ENCODE assay signal across 8 cellular contexts in the genomic region with DNA sequence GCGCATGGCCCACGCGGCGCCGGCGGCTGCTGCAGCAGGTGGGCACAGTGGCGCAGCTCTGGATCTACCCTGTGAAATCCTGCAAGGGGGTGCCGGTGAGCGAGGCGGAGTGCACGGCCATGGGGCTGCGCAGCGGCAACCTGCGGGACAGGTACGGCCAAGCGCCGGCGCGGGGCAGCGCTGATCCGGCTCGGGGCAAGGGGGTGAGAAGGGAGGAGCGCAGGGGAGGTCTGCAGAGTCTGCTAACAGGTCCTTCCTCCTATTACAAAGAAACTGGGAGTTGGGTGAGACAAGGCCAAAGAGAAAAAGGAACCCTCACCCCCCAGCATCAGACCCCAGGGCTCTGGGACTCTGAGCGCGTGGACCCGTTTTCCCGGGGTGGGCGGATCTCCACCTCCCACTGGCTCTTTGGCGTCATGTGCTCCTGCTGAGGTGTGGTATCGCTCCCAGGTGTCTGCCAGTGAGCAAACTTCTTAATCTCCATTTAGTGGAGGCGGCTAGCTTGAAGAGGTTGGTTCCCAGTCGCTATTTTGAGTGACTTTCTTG. TPM values are rescaled to one million over a fixed set of nuclear protein-coding genes. Genes with fewer than 3 reads are reported as not detected.
DNase-seq lines count a peak whose midpoint lies in the region; ATAC-seq and TF ChIP-seq lines count a peak whose summit lies in the region.

No MANE protein-coding gene starts in this region.

- ATAC-seq in GM18909 (IDR thresholded peaks at IDR 0.05; ENCODE audit: poor library complexity, unreplicated experiment) (peak; percentile 55), psoas muscle (peak in 2 of 4 donors; percentile 19 to 26)

- H3K27ac Mint-ChIP-seq in activated CD4-positive, alpha-beta T cell treated with anti-CD3 and anti-CD28 coated beads, Interleukin-2, amount 10 ng/mL, durations not matched to agents 7 days and 5 days = no peak overlapping the region

- H3K9me2 ChIP-seq in SK-N-SH = no peaks in the 10 kb centered on the region

- H3K27me3 ChIP-seq in SK-N-SH (ENCODE audit: insufficient read depth) (no peaks in the 10 kb centered on the region), left ventricle myocardium inferior (ENCODE audit: low read depth) (no peaks in the 10 kb centered on the region), psoas muscle (ENCODE audit: insufficient read depth in 3 of 3, low read length in 2 of 3) (no peaks in the 10 kb centered on the region)

- 45% methylated on average over 9 of the region's 32 CpGs for WGBS in SK-N-SH (ENCODE audit: low lambda C conversion rate)
- 13 to 17% (median 13%) methylated on average over 26 to 32 of the region's 32 CpGs for WGBS in psoas muscle, 3 donors

- H3K9me3 ChIP-seq in SK-N-SH (no peaks in the 10 kb centered on the region), left ventricle myocardium inferior (replicated peaks) (no peaks in the 10 kb centered on the region), psoas muscle (no peaks in the 10 kb centered on the region)

- H3K79me2 ChIP-seq in SK-N-SH (ENCODE audit: insufficient read depth) = no peaks in the 10 kb centered on the region

- H3K9ac ChIP-seq in SK-N-SH = peak overlapping the region; percentile 55; the same call in 1 of the 2 replicates

- H3F3A ChIP-seq in SK-N-SH (replicated peaks; ENCODE audit: insufficient read depth) = no peaks in the 10 kb centered on the region

- no peaks in the 10 kb centered on the region for H3K4me1 Mint-ChIP-seq in activated CD4-positive, alpha-beta T cell treated with anti-CD3 and anti-CD28 coated beads, Interleukin-2, amount 10 ng/mL, durations not matched to agents 7 days and 5 days

- POLR2A ChIA-PET in SK-N-SH (lab: Yijun Ruan, JAX) = interaction anchor here (0.5 to 1.4 kb wide), 8 partner anchors 11 to 747 kb away, joined by 3 to 5 read pairs (median 3); a partner anchor contains a TSS
- POLR2A ChIA-PET in activated CD4-positive, alpha-beta T cell treated with anti-CD3 and anti-CD28 coated beads, Interleukin-2, amount 10 ng/mL, durations not matched to agents 7 days and 5 days (lab: Charles Lee) = no interaction called here

- CTCF ChIA-PET in SK-N-SH (lab: Yijun Ruan, JAX) = interaction anchor here (0.7 to 7.6 kb wide), 9 partner anchors 11 to 416 kb away, joined by 3 to 63 read pairs (median 6); no protein-coding TSS in a partner anchor
- CTCF ChIA-PET in activated CD4-positive, alpha-beta T cell treated with anti-CD3 and anti-CD28 coated beads, Interleukin-2, amount 10 ng/mL, durations not matched to agents 7 days and 5 days (lab: Charles Lee) = no interaction called here

- TF ChIP-seq CTCF in 22Rv1 (IDR thresholded peaks at IDR 0.05) = peak; percentile 24; the same call in 1 of the 2 replicates
- TF ChIP-seq CTCF in SK-N-SH (IDR thresholded peaks at IDR 0.05) = no peak
- TF ChIP-seq CTCF in left ventricle myocardium inferior (IDR thresholded peaks at IDR 0.05; ENCODE audit: borderline replicate concordance) = no peak
- peak; percentile 1 for TF ChIP-seq CTCF in psoas muscle (IDR thresholded peaks at IDR 0.05)

- H3K4me3 ChIP-seq in SK-N-SH (ENCODE audit: low read depth in 2 of 2, low read length in 1 of 2) (peak overlapping the region; percentile 68 to 73), left ventricle myocardium inferior (peak overlapping the region; percentile 78), psoas muscle (peak overlapping the region; percentile 75)

- intact Hi-C loops in left ventricle myocardium inferior (cut with micrococcal nuclease) (no loop called here), psoas muscle (cut with DNase I) (no loop called here)

- H2AFZ ChIP-seq in SK-N-SH (ENCODE audit: low read depth) = peak overlapping the region; percentile 79; the same call in 1 of the 2 replicates

- H3K27ac ChIP-seq in 22Rv1 (peak overlapping the region; percentile 96), SK-N-SH (ENCODE audit: low read depth in 2 of 2, low read length in 1 of 2) (peak overlapping the region in 1 of 2 experiments; percentile 83; a peak in 2 of 4 replicates), left ventricle myocardium inferior (replicated peaks) (peak overlapping the region; percentile 81), psoas muscle (peak overlapping the region; percentile 76)

- no peak for TF ChIP-seq RAD21 in SK-N-SH (IDR thresholded peaks at IDR 0.05; ENCODE audit: low read length)

- H3K36me3 ChIP-seq in SK-N-SH (replicated peaks in 1 of 2; ENCODE audit: control insufficient read depth in 1 of 2, insufficient read depth in 2 of 2, low read length in 1 of 2) = peaks cover 0 to 16% of the 10 kb centered on the region in 2 experiments
- H3K36me3 ChIP-seq in left ventricle myocardium inferior = peaks cover 23% of the 10 kb centered on the region
- peaks cover 0 to 22% of the 10 kb centered on the region in 2 donors for H3K36me3 ChIP-seq in psoas muscle (ENCODE audit: insufficient read depth in 1 of 2, low read depth in 1 of 2)

- H3K36me3 Mint-ChIP-seq in activated CD4-positive, alpha-beta T cell treated with anti-CD3 and anti-CD28 coated beads, Interleukin-2, amount 10 ng/mL, durations not matched to agents 7 days and 5 days (ENCODE audit: low read depth) = no peaks in the 10 kb centered on the region

- H3K4me3 Mint-ChIP-seq in activated CD4-positive, alpha-beta T cell treated with anti-CD3 and anti-CD28 coated beads, Interleukin-2, amount 10 ng/mL, durations not matched to agents 7 days and 5 days = no peak overlapping the region

- no peaks in the 10 kb centered on the region for H3K9me3 Mint-ChIP-seq in activated CD4-positive, alpha-beta T cell treated with anti-CD3 and anti-CD28 coated beads, Interleukin-2, amount 10 ng/mL, durations not matched to agents 7 days and 5 days

- DNase-seq in HK-2 (ENCODE audit: unreplicated experiment) (peak; percentile 35), SK-N-SH (peak; percentile 71), left ventricle myocardium inferior (no peak), psoas muscle (no peak), NCI-H187 (lab: John Stamatoyannopoulos, UW) (no peak)
- no peak for DNase-seq in activated CD4-positive, alpha-beta T cell treated with anti-CD3 and anti-CD28 coated beads, Interleukin-2, amount 10 ng/mL, durations not matched to agents 7 days and 5 days

- H3K4me1 ChIP-seq in SK-N-SH (ENCODE audit: control insufficient read depth in 1 of 2, insufficient read depth in 2 of 2, low read depth in 1 of 2, low read length in 1 of 2) (peaks cover 0 to 30% of the 10 kb centered on the region in 2 experiments; a peak in 2 of 4 replicates), left ventricle myocardium inferior (peaks cover 44% of the 10 kb centered on the region), psoas muscle (peaks cover 19% of the 10 kb centered on the region)

- H3K4me2 ChIP-seq in SK-N-SH = peak overlapping the region; percentile 77

- TF ChIP-seq EP300 in SK-N-SH (IDR thresholded peaks at IDR 0.05; ENCODE audit: borderline replicate concordance in 1 of 2, low read depth in 1 of 2, low read length in 1 of 2) = no peak

- no peaks in the 10 kb centered on the region for H4K20me1 ChIP-seq in SK-N-SH (ENCODE audit: insufficient read depth)

- peaks cover 57% of the 10 kb centered on the region for H3K27me3 Mint-ChIP-seq in activated CD4-positive, alpha-beta T cell treated with anti-CD3 and anti-CD28 coated beads, Interleukin-2, amount 10 ng/mL, durations not matched to agents 7 days and 5 days

TF ChIP-seq in SK-N-SH, 30 proteins besides CTCF, POLR2A, EP300 and RAD21:
- TF ChIP-seq, protein P1, sequence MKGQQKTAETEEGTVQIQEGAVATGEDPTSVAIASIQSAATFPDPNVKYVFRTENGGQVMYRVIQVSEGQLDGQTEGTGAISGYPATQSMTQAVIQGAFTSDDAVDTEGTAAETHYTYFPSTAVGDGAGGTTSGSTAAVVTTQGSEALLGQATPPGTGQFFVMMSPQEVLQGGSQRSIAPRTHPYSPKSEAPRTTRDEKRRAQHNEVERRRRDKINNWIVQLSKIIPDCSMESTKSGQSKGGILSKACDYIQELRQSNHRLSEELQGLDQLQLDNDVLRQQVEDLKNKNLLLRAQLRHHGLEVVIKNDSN (IDR thresholded peaks at IDR 0.05; ENCODE audit: borderline replicate concordance, low read depth) = peak; percentile 64; the same call in 1 of the 2 replicates
- no peak for TF ChIP-seq CHD2 (IDR thresholded peaks at IDR 0.05; ENCODE audit: low read length, partially characterized antibody)

RNA-seq across cellular contexts. Expression of a gene that starts 0.4 kb away (rescaled TPM):
- 5.4 and 6.1 TPM in 2 replicates for polyA plus RNA-seq in SK-N-SH (2012; rRNA removed)
- polyA plus RNA-seq in SK-N-SH (2012; cell fraction: cytosol; rRNA removed) = 6.3 and 9.4 TPM in 2 replicates
- 2.6 and 4.3 TPM in 2 replicates for polyA plus RNA-seq in SK-N-SH (2012; cell fraction: nucleus; rRNA removed)
- 8.3 TPM for total RNA-seq in left ventricle myocardium inferior
- 1 to 10 TPM; 2.7 to 6.4 (median 4.0) TPM for total RNA-seq in psoas muscle
- polyA plus RNA-seq in psoas muscle = 1 to 10 TPM; 1.7 to 3.8 (median 2.7) TPM
- not detected for total RNA-seq in activated CD4-positive, alpha-beta T cell treated with anti-CD3 and anti-CD28 coated beads, Interleukin-2, amount 10 ng/mL, durations not matched to agents 7 days and 5 days

RNA-seq across cellular contexts. Expression of a gene that starts 39.0 kb away (rescaled TPM):
- polyA plus RNA-seq in SK-N-SH (2012; rRNA removed) = 6.0 and 6.1 TPM in 2 replicates
- 4.2 and 4.4 TPM in 2 replicates for polyA plus RNA-seq in SK-N-SH (2012; cell fraction: cytosol; rRNA removed)
- polyA plus RNA-seq in SK-N-SH (2012; cell fraction: nucleus; rRNA removed) = 19.4 and 19.6 TPM in 2 replicates
- total RNA-seq in left ventricle myocardium inferior = 22.6 TPM
- 10 to 100 TPM in 1 of 4 donors, 1 to 10 TPM in 3; 8.8 to 12.4 (median 9.5) TPM for total RNA-seq in psoas muscle
- polyA plus RNA-seq in psoas muscle = 1 to 10 TPM; 4.1 to 5.7 (median 5.0) TPM
- total RNA-seq in activated CD4-positive, alpha-beta T cell treated with anti-CD3 and anti-CD28 coated beads, Interleukin-2, amount 10 ng/mL, durations not matched to agents 7 days and 5 days = not detected

Comparison
In these comparisons a context has a peak if more than half of its experiments do, and no peak if none do; other contexts are left out.
1. CTCF ChIP-seq: peak in 22Rv1 (single experiment) and psoas muscle (single experiment); none in SK-N-SH (single experiment) and left ventricle myocardium inferior (single experiment).
2. DNase-seq: peak in HK-2 (single experiment) and SK-N-SH (single experiment); none in left ventricle myocardium inferior (single experiment), psoas muscle (0 of 2), NCI-H187 (0 of 2) and activated CD4-positive, alpha-beta T cell treated with anti-CD3 and anti-CD28 coated beads, Interleukin-2, amount 10 ng/mL, durations not matched to agents 7 days and 5 days (single experiment).
3. RNA of a gene that starts 39.0 kb away (total RNA-seq): 22.6 TPM in left ventricle myocardium inferior (single experiment) and 8.8 to 12.4 TPM in psoas muscle; not detected in activated CD4-positive, alpha-beta T cell treated with anti-CD3 and anti-CD28 coated beads, Interleukin-2, amount 10 ng/mL, durations not matched to agents 7 days and 5 days; every median in the first group is over 4 times any median in the second.
4. Peak in every context shown above with its lines, with median percentiles within 50 percentile points of each other: H3K4me3 ChIP-seq.